ENCODE assay signal across 22 cellular contexts in the genomic region with DNA sequence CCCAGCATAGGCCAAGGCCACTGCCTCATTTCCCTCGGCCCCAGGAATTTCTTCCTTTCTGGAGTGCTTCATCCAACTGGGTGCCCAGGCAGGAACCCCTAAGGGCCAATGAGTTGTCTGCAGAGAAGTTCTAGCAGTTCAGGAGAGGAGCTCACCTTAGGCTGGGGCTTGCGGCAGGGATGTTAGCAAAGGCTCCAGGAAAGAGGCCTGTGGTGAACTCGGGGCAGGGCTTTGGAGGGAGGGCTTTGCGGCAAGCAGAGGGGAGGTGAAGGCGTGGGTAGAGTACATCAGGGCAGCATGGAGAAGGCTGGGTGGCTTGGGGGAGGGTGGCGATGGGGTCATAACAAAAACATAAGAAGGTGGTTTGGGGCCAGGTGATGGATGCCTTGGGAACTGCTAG. TPM values are rescaled to one million over a fixed set of nuclear protein-coding genes. Genes with fewer than 3 reads are reported as not detected.
DNase-seq lines count a peak whose midpoint lies in the region; ATAC-seq and TF ChIP-seq lines count a peak whose summit lies in the region.
"Had no signal": no experiment of that assay in that cellular context is flagged by ENCODE, and none has a peak within 500 bp of the region (broad histone marks: within the 10 kb centered on the region; RNA-seq: fewer than 3 reads in every experiment).

No MANE protein-coding gene starts in this region.

- TF ChIP-seq CTCF in Caco-2 (IDR thresholded peaks at IDR 0.05; ENCODE audit: insufficient read depth in 1 of 2, low read depth in 1 of 2, low read length in 1 of 2, severe bottlenecking in 1 of 2, unreplicated experiment in 1 of 2) (no peak), neutrophil (IDR thresholded peaks at IDR 0.05) (no peak)

- H3K36me3 ChIP-seq in Caco-2 (ENCODE audit: control insufficient read depth, insufficient read depth, low read length) (no peaks in the 10 kb centered on the region; the same call in 1 of the 2 replicates), neutrophil (peaks cover 45% of the 10 kb centered on the region)
- H3K36me3 ChIP-seq: uterus had no signal

- ATAC-seq in HG03442 (IDR thresholded peaks at IDR 0.05; ENCODE audit: unreplicated experiment), result no peak
- ATAC-seq: foreskin keratinocyte; HCT116; naive thymus-derived CD8-positive, alpha-beta T cell had no signal

- BruUV-seq in Caco-2 (replicated peaks; lab: Mats Ljungman, UMichigan), result no TSS peak

- H3K4me3 Mint-ChIP-seq in Caco-2 (ENCODE audit: unreplicated experiment), result peak overlapping the region; percentile 24
- H3K4me3 Mint-ChIP-seq in activated T-helper 1 cell treated with anti-CD3 and anti-CD28 coated beads, Interleukin-12 subunit alpha, Interleukin-12 subunit beta, Interleukin-2, Interleukin-4 antibody, amounts not matched to agents 30 ng/mL and 10 ng/mL and 1 ng/mL, durations not matched to agents 14 hours and 24 hours and 36 hours, result peak overlapping the region; percentile 46
- H3K4me3 Mint-ChIP-seq: brain had no signal

- no peaks in the 10 kb centered on the region for H3K27me3 Mint-ChIP-seq in Caco-2 (ENCODE audit: insufficient read depth, unreplicated experiment)
- H3K27me3 Mint-ChIP-seq in activated T-helper 1 cell treated with anti-CD3 and anti-CD28 coated beads, Interleukin-12 subunit alpha, Interleukin-12 subunit beta, Interleukin-2, Interleukin-4 antibody, amounts not matched to agents 30 ng/mL and 10 ng/mL and 1 ng/mL, durations not matched to agents 14 hours and 24 hours and 36 hours (ENCODE audit: insufficient read depth), result no peaks in the 10 kb centered on the region
- H3K27me3 Mint-ChIP-seq: brain; naive thymus-derived CD8-positive, alpha-beta T cell had no signal

- no peaks in the 10 kb centered on the region for H3K9me3 Mint-ChIP-seq in Caco-2 (ENCODE audit: unreplicated experiment)
- no peaks in the 10 kb centered on the region for H3K9me3 Mint-ChIP-seq in activated T-helper 1 cell treated with anti-CD3 and anti-CD28 coated beads, Interleukin-12 subunit alpha, Interleukin-12 subunit beta, Interleukin-2, Interleukin-4 antibody, amounts not matched to agents 30 ng/mL and 10 ng/mL and 1 ng/mL, durations not matched to agents 14 hours and 24 hours and 36 hours
- H3K9me3 Mint-ChIP-seq: brain; naive thymus-derived CD8-positive, alpha-beta T cell had no signal

- peak overlapping the region; percentile 96 for H3K27ac ChIP-seq in neutrophil
- H3K27ac ChIP-seq: foreskin keratinocyte, parathyroid adenoma, suprapubic skin, uterus had no signal

- POLR2A ChIA-PET in Caco-2 (lab: Charles Lee), result no interaction called here

- peaks cover 43% of the 10 kb centered on the region for H3K36me3 Mint-ChIP-seq in Caco-2 (ENCODE audit: insufficient read depth, unreplicated experiment)
- peaks cover 47% of the 10 kb centered on the region for H3K36me3 Mint-ChIP-seq in activated T-helper 1 cell treated with anti-CD3 and anti-CD28 coated beads, Interleukin-12 subunit alpha, Interleukin-12 subunit beta, Interleukin-2, Interleukin-4 antibody, amounts not matched to agents 30 ng/mL and 10 ng/mL and 1 ng/mL, durations not matched to agents 14 hours and 24 hours and 36 hours (ENCODE audit: low read depth)

- no peaks in the 10 kb centered on the region for H3K27me3 ChIP-seq in Caco-2 (replicated peaks; ENCODE audit: control insufficient read depth, insufficient read depth, low read length)
- no peaks in the 10 kb centered on the region for H3K27me3 ChIP-seq in neutrophil
- H3K27me3 ChIP-seq: foreskin keratinocyte, suprapubic skin, uterus had no signal

- peak; percentile 58 for DNase-seq in activated effector memory CD4-positive, alpha-beta T cell treated with anti-CD3 and anti-CD28 coated beads, Interleukin-2, amount 50 U/mL, for 16 hours
- no peak for DNase-seq in activated effector memory CD4-positive, alpha-beta T cell treated with Interleukin-2 at 50 U/mL for 16 hours
- DNase-seq in Caco-2 (no peak), NCI-H2081 (lab: John Stamatoyannopoulos, UW) (no peak), putamen (ENCODE audit: low spot score) (no peak)
- no peak for DNase-seq in activated T-helper 1 cell treated with anti-CD3 and anti-CD28 coated beads, Interleukin-12 subunit alpha, Interleukin-12 subunit beta, Interleukin-2, Interleukin-4 antibody, amounts not matched to agents 30 ng/mL and 10 ng/mL and 1 ng/mL, durations not matched to agents 14 hours and 24 hours and 36 hours (ENCODE audit: low spot score)
- DNase-seq: ACHN; DMS153; effector CD4-positive, alpha-beta T cell; foreskin keratinocyte; naive thymus-derived CD8-positive, alpha-beta T cell; NCI-H187; NCI-H2227 treated with DMSO at 0.1 percent for 48 hours; uterus had no signal

- H3K4me1 ChIP-seq in Caco-2 (peaks cover 26% of the 10 kb centered on the region), neutrophil (ENCODE audit: control insufficient read depth in 1 of 2, insufficient read depth in 1 of 2, low read depth in 1 of 2, low read length in 1 of 2) (peaks cover 36 to 38% of the 10 kb centered on the region in 2 experiments)
- H3K4me1 ChIP-seq: foreskin keratinocyte, parathyroid adenoma, uterus had no signal

- CTCF ChIA-PET in Caco-2 (lab: Charles Lee), result interaction anchor here (0.6 kb wide), 1 partner anchor 44 kb away, joined by 4 read pairs; no protein-coding TSS in a partner anchor

- peak overlapping the region; percentile 90 for H3K27ac Mint-ChIP-seq in Caco-2 (ENCODE audit: unreplicated experiment)
- H3K27ac Mint-ChIP-seq in activated T-helper 1 cell treated with anti-CD3 and anti-CD28 coated beads, Interleukin-12 subunit alpha, Interleukin-12 subunit beta, Interleukin-2, Interleukin-4 antibody, amounts not matched to agents 30 ng/mL and 10 ng/mL and 1 ng/mL, durations not matched to agents 14 hours and 24 hours and 36 hours, result peak overlapping the region; percentile 87
- H3K27ac Mint-ChIP-seq: brain had no signal

- intact Hi-C loops in Caco-2 (cut with micrococcal nuclease; ENCODE audit: unreplicated experiment), result loop anchor here (2.0 to 5.0 kb wide), 2 partner anchors 27 to 44 kb away; a partner anchor contains a TSS
- intact Hi-C loops in activated T-helper 1 cell treated with anti-CD3 and anti-CD28 coated beads, Interleukin-12 subunit alpha, Interleukin-12 subunit beta, Interleukin-2, Interleukin-4 antibody, amounts not matched to agents 30 ng/mL and 10 ng/mL and 1 ng/mL, durations not matched to agents 14 hours and 24 hours and 36 hours (cut with micrococcal nuclease), result no loop called here

- peaks cover 17% of the 10 kb centered on the region for H3K4me1 Mint-ChIP-seq in Caco-2 (ENCODE audit: low read depth, unreplicated experiment)
- peaks cover 25% of the 10 kb centered on the region for H3K4me1 Mint-ChIP-seq in activated T-helper 1 cell treated with anti-CD3 and anti-CD28 coated beads, Interleukin-12 subunit alpha, Interleukin-12 subunit beta, Interleukin-2, Interleukin-4 antibody, amounts not matched to agents 30 ng/mL and 10 ng/mL and 1 ng/mL, durations not matched to agents 14 hours and 24 hours and 36 hours (ENCODE audit: low read depth)

- H3K9me3 ChIP-seq in Caco-2 (no peaks in the 10 kb centered on the region), neutrophil (no peaks in the 10 kb centered on the region)
- H3K9me3 ChIP-seq: suprapubic skin, uterus had no signal

- H3K4me3 ChIP-seq in Caco-2 (ENCODE audit: low read depth, low read length) (no peak overlapping the region), neutrophil (ENCODE audit: low read depth in 1 of 2, low read length in 1 of 2) (peak overlapping the region; percentile 60 to 67)
- H3K4me3 ChIP-seq: suprapubic skin, uterus had no signal

RNA-seq across cellular contexts. Expression of a gene that starts 1.1 kb away (rescaled TPM):
- not detected in 2 replicates for total RNA-seq in Caco-2 (2022)
- 1.8 and 2.4 TPM in 2 replicates for total RNA-seq in activated T-helper 1 cell treated with anti-CD3 and anti-CD28 coated beads, Interleukin-12 subunit alpha, Interleukin-12 subunit beta, Interleukin-2, Interleukin-4 antibody, amounts not matched to agents 30 ng/mL and 10 ng/mL and 1 ng/mL, durations not matched to agents 14 hours and 24 hours and 36 hours
- total RNA-seq: chondrocyte, foreskin keratinocyte, HT-29 had no signal

RNA-seq across cellular contexts. Expression of a gene that starts 29.3 kb away (rescaled TPM):
- 135 and 141 TPM in 2 replicates for total RNA-seq in Caco-2 (2022)
- 140 and 142 TPM in 2 replicates for total RNA-seq in activated T-helper 1 cell treated with anti-CD3 and anti-CD28 coated beads, Interleukin-12 subunit alpha, Interleukin-12 subunit beta, Interleukin-2, Interleukin-4 antibody, amounts not matched to agents 30 ng/mL and 10 ng/mL and 1 ng/mL, durations not matched to agents 14 hours and 24 hours and 36 hours

RNA-seq across cellular contexts. Expression of a gene that starts 43.4 kb away (rescaled TPM):
- total RNA-seq in Caco-2 (2022), result 29.3 and 32.1 TPM in 2 replicates
- 80.4 and 81.5 TPM in 2 replicates for total RNA-seq in activated T-helper 1 cell treated with anti-CD3 and anti-CD28 coated beads, Interleukin-12 subunit alpha, Interleukin-12 subunit beta, Interleukin-2, Interleukin-4 antibody, amounts not matched to agents 30 ng/mL and 10 ng/mL and 1 ng/mL, durations not matched to agents 14 hours and 24 hours and 36 hours
